ENCODE assay signal across 22 cellular contexts in the genomic region with DNA sequence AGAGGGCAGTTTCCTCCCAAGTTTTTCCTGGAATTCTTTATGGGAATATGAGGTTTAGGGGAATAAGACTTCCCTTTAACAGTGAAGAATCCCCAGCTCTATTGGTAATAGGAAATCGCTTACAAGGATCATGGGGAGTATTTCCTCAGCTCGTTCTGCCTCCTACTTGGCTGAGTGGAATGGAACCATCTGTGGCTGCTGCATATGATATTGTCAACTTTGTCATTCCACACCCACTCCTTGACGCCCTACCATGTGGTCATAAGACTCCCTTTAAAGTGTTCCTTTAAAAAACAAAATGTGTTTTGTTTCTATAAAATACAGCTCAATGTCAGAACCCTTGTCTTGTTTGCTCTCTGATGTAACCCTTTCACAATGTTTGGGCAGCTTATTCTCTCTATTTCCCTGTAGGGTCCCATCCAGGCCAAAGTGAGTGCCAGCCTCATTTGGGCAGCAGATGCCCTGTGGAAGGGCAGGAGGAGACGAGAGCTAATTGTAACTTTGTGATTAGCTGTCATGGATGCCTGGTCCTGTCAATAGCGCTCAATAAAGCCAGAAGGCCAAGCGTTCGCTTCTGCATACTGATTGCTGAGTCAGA. TPM values are rescaled to one million over a fixed set of nuclear protein-coding genes. Genes with fewer than 3 reads are reported as not detected.
DNase-seq lines count a peak whose midpoint lies in the region; ATAC-seq and TF ChIP-seq lines count a peak whose summit lies in the region.
"Had no signal": no experiment of that assay in that cellular context is flagged by ENCODE, and none has a peak within 500 bp of the region (broad histone marks: within the 10 kb centered on the region; RNA-seq: fewer than 3 reads in every experiment).

No MANE protein-coding gene starts in this region.

- H3K79me1 ChIP-seq in IMR-90 (ENCODE audit: low read depth in 1 of 2, low read length in 2 of 2) = no peaks in the 10 kb centered on the region

- intact Hi-C loops in IMR-90 (cut with micrococcal nuclease) = no loop called here
- intact Hi-C loops in dorsolateral prefrontal cortex (cut with DNase I) = no loop called here

- H2BK120ac ChIP-seq in IMR-90 (ENCODE audit: low read depth, low read length) = no peak overlapping the region

- no peak overlapping the region for H3K56ac ChIP-seq in IMR-90 (ENCODE audit: extremely low read depth, insufficient read depth, low read length)

- no peak overlapping the region for H3K4me2 ChIP-seq in IMR-90 (ENCODE audit: low read depth, low read length)
- H3K4me2 ChIP-seq: A549, GM23338 had no signal

- no peak for TF ChIP-seq POLR2A in IMR-90 (IDR thresholded peaks at IDR 0.05; ENCODE audit: low read depth, low read length)

- no peak overlapping the region for H3K18ac ChIP-seq in IMR-90 (ENCODE audit: low read depth, low read length)

- H4K91ac ChIP-seq in IMR-90 (ENCODE audit: insufficient read depth, low read depth, low read length) = no peak overlapping the region

- no peak for TF ChIP-seq RAD21 in IMR-90 (IDR thresholded peaks at IDR 0.05; ENCODE audit: low read length)

- no peak overlapping the region for H3K4me3 ChIP-seq in IMR-90 (ENCODE audit: insufficient read depth, low read depth, low read length)
- no peak overlapping the region for H3K4me3 ChIP-seq in dorsolateral prefrontal cortex
- H3K4me3 ChIP-seq: A549, GM23338, HAP-1 had no signal

- H2BK20ac ChIP-seq in IMR-90 (ENCODE audit: low read depth, low read length) = no peak overlapping the region

- no peak for TF ChIP-seq CTCF in IMR-90 (conservative IDR thresholded peaks at IDR 0.05; ENCODE audit: low read depth, low read length)
- no peak for TF ChIP-seq CTCF in dorsolateral prefrontal cortex (IDR thresholded peaks at IDR 0.05 in 54 of 56, conservative IDR thresholded peaks at IDR 0.05 in 2 of 56; ENCODE audit: low read depth in 1 of 56, partially characterized antibody in 56 of 56)
- TF ChIP-seq CTCF in glutamatergic neuron (IDR thresholded peaks at IDR 0.05; ENCODE audit: partially characterized antibody, unreplicated experiment) = no peak

- POLR2A ChIA-PET in IMR-90 (lab: Charles Lee; ENCODE audit: unreplicated experiment) = no interaction called here

- no peaks in the 10 kb centered on the region for H3K36me3 Mint-ChIP-seq in glutamatergic neuron (ENCODE audit: unreplicated experiment)
- H3K36me3 Mint-ChIP-seq: CD4-positive, alpha-beta memory T cell had no signal

- H3K27ac ChIP-seq in IMR-90 (ENCODE audit: insufficient read depth, low read length) (no peak overlapping the region), dorsolateral prefrontal cortex (peak overlapping the region in 56 of 59 donors; percentile 12 to 89 (median 75))
- H3K27ac ChIP-seq: A549 had no signal

- no peaks in the 10 kb centered on the region for H3K9me3 Mint-ChIP-seq in glutamatergic neuron (ENCODE audit: unreplicated experiment)
- H3K9me3 Mint-ChIP-seq: CD4-positive, alpha-beta memory T cell; GM23338; HFFc6 had no signal

- in situ Hi-C loops in IMR-90 (cut with MboI; ENCODE audit: low sequenced_read_pairs) = no loop called here

- peak overlapping the region; percentile 20 for H3K27ac Mint-ChIP-seq in glutamatergic neuron (ENCODE audit: unreplicated experiment)
- H3K27ac Mint-ChIP-seq: CD4-positive, alpha-beta memory T cell; GM23338; HFFc6 had no signal

- CTCF ChIA-PET in IMR-90 (lab: Yijun Ruan, JAX) = no interaction called here

- H3K23ac ChIP-seq in IMR-90 (ENCODE audit: low read depth, low read length) = no peak overlapping the region

- no peak overlapping the region for H2AK5ac ChIP-seq in IMR-90 (ENCODE audit: low read depth, low read length)

- H2BK15ac ChIP-seq in IMR-90 (ENCODE audit: low read depth, low read length) = no peak overlapping the region

- DNase-seq in NCI-H2029 (lab: John Stamatoyannopoulos, UW) = peak; percentile 3
- DNase-seq in NCI-H2029 treated with DMSO at 0.1 percent for 48 hours (lab: John Stamatoyannopoulos, UW) = no peak
- no peak for DNase-seq in IMR-90
- DNase-seq in dorsolateral prefrontal cortex = peak in 3 of 10 donors; percentile 13 to 65 (median 44)
- DNase-seq in glutamatergic neuron = no peak
- DNase-seq in NCI-H2107 (lab: John Stamatoyannopoulos, UW) = no peak
- no peak for DNase-seq in NK-92 treated with Interleukin-12 subunit alpha and Interleukin-12 subunit beta, amount 100 ng/mL, for 24 hours (lab: John Stamatoyannopoulos, UW)
- DNase-seq: 8988T; ACHN; AML-193; C1 segment of cervical spinal cord; Caco-2; CD4-positive, alpha-beta memory T cell; DMS53; DMS79 treated with DMSO at 0.1 percent for 48 hours; GF-D8; HFFc6 had no signal

- dilution Hi-C loops in IMR-90 (cut with HindIII; ENCODE audit: low sequenced_read_pairs, unreplicated experiment) = no loop called here

- H3K4ac ChIP-seq in IMR-90 (ENCODE audit: low read depth, low read length) = no peak overlapping the region

- ATAC-seq in IMR-90 (ENCODE audit: low read depth) (no peak), HG03196 (IDR thresholded peaks at IDR 0.05; ENCODE audit: unreplicated experiment) (no peak)
- ATAC-seq: A549, GM23338 had no signal

- no CpG with 5 or more reads among the region's 7 CpGs for WGBS in IMR-90 (ENCODE audit: extremely low coverage in 2 of 2, insufficient read length in 1 of 2), 2 experiments

- H4K8ac ChIP-seq in IMR-90 (ENCODE audit: low read depth in 2 of 2, low read length in 2 of 2) = no peak overlapping the region

- H3K36me3 ChIP-seq in IMR-90 (ENCODE audit: control insufficient read depth, insufficient read depth, low read length) = no peaks in the 10 kb centered on the region
- H3K36me3 ChIP-seq: HAP-1 had no signal

- H3K9ac ChIP-seq in IMR-90 (ENCODE audit: low read depth, low read length) = no peak overlapping the region

- H3K27me3 ChIP-seq in IMR-90 (ENCODE audit: control insufficient read depth, insufficient read depth, low read length) (peaks cover 4% of the 10 kb centered on the region; the same call in 1 of the 2 replicates), dorsolateral prefrontal cortex (peaks cover 0 to 10% (median 0%) of the 10 kb centered on the region in 45 donors)

- H4K5ac ChIP-seq in IMR-90 (ENCODE audit: low read depth, low read length) = no peak overlapping the region

- no peaks in the 10 kb centered on the region for H4K20me1 ChIP-seq in IMR-90 (ENCODE audit: insufficient read depth, low read length)

- no peak overlapping the region for H3K14ac ChIP-seq in IMR-90 (replicated peaks; ENCODE audit: low read depth, low read length)

- H2AK9ac ChIP-seq in IMR-90 (replicated peaks; ENCODE audit: low read depth, low read length, poor library complexity) = no peak overlapping the region

- H3K4me1 ChIP-seq in IMR-90 (ENCODE audit: control insufficient read depth, insufficient read depth, low read length) = no peaks in the 10 kb centered on the region
- H3K4me1 ChIP-seq: A549, Caco-2 had no signal

- H3K4me3 Mint-ChIP-seq in glutamatergic neuron (ENCODE audit: unreplicated experiment) = no peak overlapping the region
- H3K4me3 Mint-ChIP-seq: CD4-positive, alpha-beta memory T cell; GM23338; HFFc6 had no signal

- peak overlapping the region; percentile 39 for H2AFZ ChIP-seq in IMR-90 (replicated peaks; ENCODE audit: low read length, poor library complexity)
- H2AFZ ChIP-seq: GM23338 had no signal

- H3K27me3 Mint-ChIP-seq in glutamatergic neuron (ENCODE audit: unreplicated experiment) = no peaks in the 10 kb centered on the region

- BruUV-seq in IMR-90 (replicated peaks; lab: Mats Ljungman, UMichigan) = no TSS peak

- no peak overlapping the region for H2BK5ac ChIP-seq in IMR-90 (ENCODE audit: low read depth, low read length, poor library complexity, severe bottlenecking)

- peaks cover 16% of the 10 kb centered on the region for H3K4me1 Mint-ChIP-seq in glutamatergic neuron (ENCODE audit: low read depth, unreplicated experiment)
- H3K4me1 Mint-ChIP-seq: CD4-positive, alpha-beta memory T cell had no signal

- H3K9me3 ChIP-seq in IMR-90 (ENCODE audit: control insufficient read depth, insufficient read depth, low read length) = no peaks in the 10 kb centered on the region
- H3K9me3 ChIP-seq: Caco-2, HAP-1 had no signal

- H3K9me1 ChIP-seq in IMR-90 (ENCODE audit: insufficient read depth, low read length) = no peaks in the 10 kb centered on the region

TF ChIP-seq in IMR-90, 13 proteins besides CTCF, POLR2A, EP300 and RAD21:
- TF ChIP-seq CHD1 (IDR thresholded peaks at IDR 0.05; ENCODE audit: low read depth, low read length) (no peak), FOS (IDR thresholded peaks at IDR 0.05; ENCODE audit: low read depth, low read length) (no peak), NFE2L2 (IDR thresholded peaks at IDR 0.05; ENCODE audit: low read depth, low read length) (no peak), ELK1 (IDR thresholded peaks at IDR 0.05; ENCODE audit: borderline replicate concordance, low read depth, low read length) (no peak), USF2 (IDR thresholded peaks at IDR 0.05; ENCODE audit: low read depth, low read length) (no peak), MAZ (IDR thresholded peaks at IDR 0.05; ENCODE audit: borderline replicate concordance, low read depth, low read length) (no peak)

RNA-seq across cellular contexts. Expression of gene ATRNL1, which starts 33.8 kb away (rescaled TPM):
- total RNA-seq in IMR-90 (2012; rRNA removed) (0.18 and 0.56 TPM in 2 replicates), dorsolateral prefrontal cortex (1,000 to 10,000 TPM in 8 of 120 experiments, 100 to 1,000 TPM in 112; 285 to 1,269 (median 765) TPM), glutamatergic neuron (ENCODE audit: unreplicated experiment) (35.9 TPM)
- polyA plus RNA-seq in IMR-90 (2012; rRNA removed) = 0.13 and 0.19 TPM in 2 replicates
- polyA plus RNA-seq in IMR-90 (2012; cell fraction: cytosol; rRNA removed) = 0.03 and 0.13 TPM in 2 replicates
- polyA plus RNA-seq in IMR-90 (2012; cell fraction: nucleus; rRNA removed; ENCODE audit: low replicate concordance) = not detected in 2 replicates
- total RNA-seq: Caco-2 had no signal
- polyA plus RNA-seq: BJ had no signal

Comparison
In these comparisons a context has a peak if more than half of its experiments do, and no peak if none do; other contexts are left out.
1. RNA of gene ATRNL1, which starts 33.8 kb away (total RNA-seq): 285 to 1,269 TPM in dorsolateral prefrontal cortex and 35.9 TPM in glutamatergic neuron (single experiment); 0.18 to 0.56 TPM in IMR-90; every median in the first group is over 10 times any median in the second.